16 cellular contexts compared by ENCODE assay signal in the genomic region with DNA sequence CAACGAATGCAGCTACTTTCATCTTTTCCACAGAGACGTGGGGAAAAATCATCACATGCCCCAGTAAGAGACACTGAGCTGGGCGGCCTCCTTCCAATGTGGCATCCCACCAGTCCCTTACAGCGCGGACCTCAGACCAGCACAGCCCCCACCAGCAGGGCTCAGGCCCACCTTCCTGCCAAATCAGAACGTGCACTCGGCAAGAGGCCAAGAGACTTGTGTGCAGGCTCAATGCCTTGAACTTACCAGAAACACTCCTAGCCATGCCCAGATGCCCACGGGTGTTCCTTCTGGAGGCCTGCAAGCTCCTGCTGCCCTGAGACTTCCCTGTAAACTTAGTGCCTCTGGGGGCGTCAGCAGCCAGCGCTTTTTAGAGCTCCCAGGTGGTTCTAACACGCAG. TPM values are rescaled to one million over a fixed set of nuclear protein-coding genes. Genes with fewer than 3 reads are reported as not detected.
A peak's percentile ranks its signal among the peaks of the same experiment; 100 is the strongest.
DNase-seq lines count a peak whose midpoint lies in the region; ATAC-seq, FAIRE-seq and TF ChIP-seq lines count a peak whose summit lies in the region.
"Had no signal": no experiment of that assay in that cellular context is flagged by ENCODE, and none has a peak within 500 bp of the region (broad histone marks: within the 10 kb centered on the region; RNA-seq: fewer than 3 reads in every experiment).

No MANE protein-coding gene starts in this region.

- ATAC-seq in activated T-cell treated with anti-CD3 and anti-CD28 coated beads, Interleukin-2, amount 50 U/mL, for 72 hours (replicated peaks in 1 of 2), result no peak
- ATAC-seq in activated T-cell treated with anti-CD3 and anti-CD28 coated beads, Interleukin-2, amount 50 U/mL, for 4 hours, result no peak
- no peak for ATAC-seq in HG02623 (IDR thresholded peaks at IDR 0.05; ENCODE audit: unreplicated experiment)

- peaks cover 13 to 29% of the 10 kb centered on the region in 2 donors for H3K4me1 ChIP-seq in kidney (ENCODE audit: control insufficient read depth in 1 of 2, insufficient read depth in 1 of 2, low read depth in 1 of 2, low read length in 2 of 2)
- peaks cover 0 to 27% (median 8%) of the 10 kb centered on the region in 4 donors for H3K4me1 ChIP-seq in tibial artery
- H3K4me1 ChIP-seq: HAP-1 had no signal

- H3K9me3 Mint-ChIP-seq in activated T-cell treated with anti-CD3 and anti-CD28 coated beads, Interleukin-2, amount 50 U/mL, for 72 hours, result no peaks in the 10 kb centered on the region
- no peaks in the 10 kb centered on the region for H3K9me3 Mint-ChIP-seq in activated T-cell treated with anti-CD3 and anti-CD28 coated beads, Interleukin-2, amount 50 U/mL, for 4 hours
- H3K9me3 Mint-ChIP-seq: CD4-positive, CD25-positive, alpha-beta regulatory T cell had no signal

- no peak overlapping the region for H3K4me3 ChIP-seq in bronchial epithelial cell (ENCODE audit: low read depth, low read length)
- no peak overlapping the region for H3K4me3 ChIP-seq in kidney (ENCODE audit: low read length in 2 of 2)
- H3K4me3 ChIP-seq in tibial artery, result no peak overlapping the region
- H3K4me3 ChIP-seq: coronary artery, HAP-1 had no signal

- no peaks in the 10 kb centered on the region for H3K9me3 ChIP-seq in kidney (ENCODE audit: control insufficient read depth in 1 of 2, low read length in 2 of 2)
- no peaks in the 10 kb centered on the region for H3K9me3 ChIP-seq in tibial artery
- H3K9me3 ChIP-seq: HAP-1 had no signal

- no peak for DNase-seq in activated T-cell treated with anti-CD3 and anti-CD28 coated beads, Interleukin-2, amount 50 U/mL, for 72 hours
- DNase-seq in activated T-cell treated with anti-CD3 and anti-CD28 coated beads, Interleukin-2, amount 50 U/mL, for 4 hours, result no peak
- DNase-seq in bronchial epithelial cell (ENCODE audit: low read depth) (no peak), kidney (peak; percentile 37), tibial artery (peak; percentile 17 to 62), NCI-H187 (lab: John Stamatoyannopoulos, UW) (no peak)
- no peak for DNase-seq in activated CD4-positive, alpha-beta T cell treated with anti-CD3 and anti-CD28 coated beads, Interleukin-2, amount 50 U/mL, for 48 hours
- DNase-seq: activated CD4-positive, alpha-beta T cell treated with anti-CD3 and anti-CD28 coated beads for 4 hours; CD4-positive, CD25-positive, alpha-beta regulatory T cell; DND-41; foreskin fibroblast; NCI-H1092; NCI-H69 had no signal

- peak overlapping the region; percentile 55 for H3K27ac Mint-ChIP-seq in activated T-cell treated with anti-CD3 and anti-CD28 coated beads, Interleukin-2, amount 50 U/mL, for 72 hours

- H3K36me3 Mint-ChIP-seq in activated T-cell treated with anti-CD3 and anti-CD28 coated beads, Interleukin-2, amount 50 U/mL, for 72 hours (ENCODE audit: insufficient read depth in 2 of 2), result peaks cover 12 to 21% of the 10 kb centered on the region in 2 donors
- H3K36me3 Mint-ChIP-seq in activated T-cell treated with anti-CD3 and anti-CD28 coated beads, Interleukin-2, amount 50 U/mL, for 4 hours (ENCODE audit: insufficient read depth), result peaks cover 41% of the 10 kb centered on the region

- H3K9ac ChIP-seq in kidney (ENCODE audit: low read length in 2 of 2), result no peak overlapping the region

- no peaks in the 10 kb centered on the region for H3K27me3 Mint-ChIP-seq in activated T-cell treated with anti-CD3 and anti-CD28 coated beads, Interleukin-2, amount 50 U/mL, for 72 hours (ENCODE audit: low read depth)
- H3K27me3 Mint-ChIP-seq in activated T-cell treated with anti-CD3 and anti-CD28 coated beads, Interleukin-2, amount 50 U/mL, for 4 hours (ENCODE audit: low read depth), result no peaks in the 10 kb centered on the region
- H3K27me3 Mint-ChIP-seq: CD4-positive, CD25-positive, alpha-beta regulatory T cell had no signal

- no peaks in the 10 kb centered on the region for H3K4me1 Mint-ChIP-seq in activated T-cell treated with anti-CD3 and anti-CD28 coated beads, Interleukin-2, amount 50 U/mL, for 72 hours (ENCODE audit: low read depth)
- H3K4me1 Mint-ChIP-seq in activated T-cell treated with anti-CD3 and anti-CD28 coated beads, Interleukin-2, amount 50 U/mL, for 4 hours (ENCODE audit: low read depth), result peaks cover 5% of the 10 kb centered on the region

- FAIRE-seq in bronchial epithelial cell (lab: Jason Lieb, UNC), result peak; percentile 66
- no peak for FAIRE-seq in kidney (lab: Jason Lieb, UNC)

- H3K27me3 ChIP-seq in bronchial epithelial cell (ENCODE audit: control insufficient read depth, insufficient read depth, low read length) (no peaks in the 10 kb centered on the region), tibial artery (no peaks in the 10 kb centered on the region)

- H3K36me3 ChIP-seq in bronchial epithelial cell (ENCODE audit: control insufficient read depth, insufficient read depth, low read length), result peaks cover 78% of the 10 kb centered on the region
- H3K36me3 ChIP-seq in kidney (ENCODE audit: control insufficient read depth in 1 of 2, insufficient read depth in 2 of 2, low read length in 2 of 2), result peaks cover 60 to 75% of the 10 kb centered on the region in 2 donors
- peaks cover 97 to 100% (median 100%) of the 10 kb centered on the region in 3 donors for H3K36me3 ChIP-seq in tibial artery

- H3K4me3 Mint-ChIP-seq in activated T-cell treated with anti-CD3 and anti-CD28 coated beads, Interleukin-2, amount 50 U/mL, for 72 hours, result no peak overlapping the region
- H3K4me3 Mint-ChIP-seq in activated T-cell treated with anti-CD3 and anti-CD28 coated beads, Interleukin-2, amount 50 U/mL, for 4 hours, result no peak overlapping the region

- H3K27ac ChIP-seq in kidney (ENCODE audit: low read depth in 2 of 2, low read length in 2 of 2) (no peak overlapping the region), tibial artery (peak overlapping the region in 1 of 2 donors; percentile 37)

- intact Hi-C loops in kidney (cut with DNase I), result no loop called here
- intact Hi-C loops in tibial artery (cut with DNase I; ENCODE audit: low total_unique reads), result no loop called here

- no peak for TF ChIP-seq CTCF in bronchial epithelial cell (IDR thresholded peaks at IDR 0.05; ENCODE audit: insufficient read depth, low read length, severe bottlenecking)
- TF ChIP-seq CTCF in kidney (IDR thresholded peaks at IDR 0.05; ENCODE audit: borderline replicate concordance, extremely low read depth, insufficient read depth), result no peak
- no peak for TF ChIP-seq CTCF in tibial artery (IDR thresholded peaks at IDR 0.05)

RNA-seq across cellular contexts. Expression of gene WDR1, which starts 31.2 kb away (rescaled TPM):
- total RNA-seq in activated T-cell treated with anti-CD3 and anti-CD28 coated beads, Interleukin-2, amount 50 U/mL, for 72 hours, result 100 to 1,000 TPM; 304 to 326 TPM
- 100 to 1,000 TPM; 291 to 356 (median 334) TPM for total RNA-seq in activated T-cell treated with anti-CD3 and anti-CD28 coated beads, Interleukin-2, amount 50 U/mL, for 4 hours
- total RNA-seq in bronchial epithelial cell (290 and 315 TPM in 2 replicates), kidney (313 TPM)
- polyA plus RNA-seq in kidney (ENCODE audit: insufficient read depth, low read depth, low replicate concordance), result 176 TPM

Comparison
In these comparisons a context has a peak if more than half of its experiments do, and no peak if none do; other contexts are left out.
1. DNase-seq: peak in kidney (single experiment) and tibial artery (2 of 2); none in activated T-cell treated with anti-CD3 and anti-CD28 coated beads, Interleukin-2, amount 50 U/mL, for 72 hours (0 of 2), activated T-cell treated with anti-CD3 and anti-CD28 coated beads, Interleukin-2, amount 50 U/mL, for 4 hours (single experiment), bronchial epithelial cell (single experiment), NCI-H187 (0 of 2) and activated CD4-positive, alpha-beta T cell treated with anti-CD3 and anti-CD28 coated beads, Interleukin-2, amount 50 U/mL, for 48 hours (0 of 2).